ENCODE assay signal across 12 cellular contexts in genomic region chr1:67342002-67342890, GRCh38. TPM values are rescaled to one million over a fixed set of nuclear protein-coding genes. Genes with fewer than 3 reads are reported as not detected.
DNase-seq lines count a peak whose midpoint lies in the region; ATAC-seq, FAIRE-seq and TF ChIP-seq lines count a peak whose summit lies in the region.
"Had no signal": no experiment of that assay in that cellular context is flagged by ENCODE, and none has a peak within 500 bp of the region (broad histone marks: within the 10 kb centered on the region; RNA-seq: fewer than 3 reads in every experiment).

No MANE protein-coding gene starts in this region.

- H4K20me1 ChIP-seq in OCI-LY7 (ENCODE audit: insufficient read depth, low read length) = no peaks in the 10 kb centered on the region

- H3K27ac Mint-ChIP-seq in T-helper 2 cell treated with Interferon-gamma antibody and Interleukin-4, amounts not matched to agents 5 μg/mL and 100 μg/mL, for 36 hours = peak overlapping the region; percentile 87
- H3K27ac Mint-ChIP-seq in immature natural killer cell = peak overlapping the region; percentile 85 to 97 (median 89)

- peak; percentile 57 for DNase-seq in T-helper 2 cell treated with Interferon-gamma antibody and Interleukin-4, amounts not matched to agents 5 μg/mL and 100 μg/mL, for 36 hours (ENCODE audit: low spot score)
- DNase-seq in immature natural killer cell = peak; percentile 65 to 68 (median 66)
- DNase-seq in RCC 7860 (ENCODE audit: low spot score) = no peak
- DNase-seq in NCI-H187 treated with DMSO at 0.1 percent for 48 hours (lab: John Stamatoyannopoulos, UW) = no peak
- no peak for DNase-seq in activated effector memory CD4-positive, alpha-beta T cell treated with Interleukin-2 at 50 U/mL for 16 hours
- DNase-seq in OCI-LY7 (ENCODE audit: low spot score) = no peak
- DNase-seq: erythroblast, kidney glomerular epithelial cell had no signal

- H2AFZ ChIP-seq in OCI-LY7 (ENCODE audit: low read length) = no peak overlapping the region
- H2AFZ ChIP-seq: parathyroid adenoma had no signal

- no peak overlapping the region for H3K4me3 ChIP-seq in OCI-LY7 (ENCODE audit: low read depth, low read length, poor library complexity, severe bottlenecking)
- H3K4me3 ChIP-seq: SK-N-MC had no signal

- H3K9me2 ChIP-seq in OCI-LY7 (ENCODE audit: insufficient read depth, low read length) = no peaks in the 10 kb centered on the region

- ATAC-seq in GM18498 (IDR thresholded peaks at IDR 0.05; ENCODE audit: unreplicated experiment) (peak; percentile 45), GM21619 (IDR thresholded peaks at IDR 0.05; ENCODE audit: unreplicated experiment) (peak; percentile 25)

- H3K36me3 Mint-ChIP-seq in T-helper 2 cell treated with Interferon-gamma antibody and Interleukin-4, amounts not matched to agents 5 μg/mL and 100 μg/mL, for 36 hours (ENCODE audit: low read depth) = peaks cover 35% of the 10 kb centered on the region
- peaks cover 0 to 14% (median 10%) of the 10 kb centered on the region in 3 donors for H3K36me3 Mint-ChIP-seq in immature natural killer cell

- FAIRE-seq in RCC 7860 (lab: Jason Lieb, UNC) = no peak

- peaks cover 52% of the 10 kb centered on the region for H3K4me1 Mint-ChIP-seq in T-helper 2 cell treated with Interferon-gamma antibody and Interleukin-4, amounts not matched to agents 5 μg/mL and 100 μg/mL, for 36 hours (ENCODE audit: low read depth)
- H3K4me1 Mint-ChIP-seq in immature natural killer cell = peaks cover 58 to 68% of the 10 kb centered on the region in 2 donors

- peaks cover 9% of the 10 kb centered on the region for H3K4me1 ChIP-seq in OCI-LY7 (ENCODE audit: insufficient read depth, low read length, poor library complexity, severe bottlenecking)

- no TSS peak for BruUV-seq in OCI-LY7 (replicated peaks; lab: Mats Ljungman, UMichigan)

- POLR2A ChIA-PET in OCI-LY7 (lab: Charles Lee) = interaction anchor here (0.7 kb wide), 1 partner anchor 587 kb away, joined by 3 read pairs; no protein-coding TSS in a partner anchor

- H3K9me3 ChIP-seq in OCI-LY7 (ENCODE audit: low read length) = no peaks in the 10 kb centered on the region

- no peaks in the 10 kb centered on the region for H3K36me3 ChIP-seq in OCI-LY7 (ENCODE audit: insufficient read depth, low read length)

- CTCF ChIA-PET in OCI-LY7 (lab: Charles Lee; ENCODE audit: unreplicated experiment) = no interaction called here

- H3K4me3 Mint-ChIP-seq in T-helper 2 cell treated with Interferon-gamma antibody and Interleukin-4, amounts not matched to agents 5 μg/mL and 100 μg/mL, for 36 hours = peak overlapping the region; percentile 33
- peak overlapping the region; percentile 35 to 72 (median 44) for H3K4me3 Mint-ChIP-seq in immature natural killer cell

- intact Hi-C loops in OCI-LY7 (cut with micrococcal nuclease; ENCODE audit: unreplicated experiment) = loop anchor here (10.0 kb wide), 1 partner anchor 107 kb away; no protein-coding TSS in a partner anchor

- H3K27me3 Mint-ChIP-seq in T-helper 2 cell treated with Interferon-gamma antibody and Interleukin-4, amounts not matched to agents 5 μg/mL and 100 μg/mL, for 36 hours (ENCODE audit: low read depth) = no peaks in the 10 kb centered on the region
- peaks cover 7 to 18% (median 11%) of the 10 kb centered on the region in 3 donors for H3K27me3 Mint-ChIP-seq in immature natural killer cell (ENCODE audit: low read depth in 3 of 3)

- H3K27ac ChIP-seq in OCI-LY7 (ENCODE audit: low read depth, low read length, poor library complexity, severe bottlenecking) = no peak overlapping the region
- H3K27ac ChIP-seq: parathyroid adenoma, SK-N-MC had no signal

- no peak for TF ChIP-seq CTCF in OCI-LY7 (conservative IDR thresholded peaks at IDR 0.05; ENCODE audit: low read length)

- no peaks in the 10 kb centered on the region for H3K79me2 ChIP-seq in OCI-LY7 (ENCODE audit: insufficient read depth, low read depth, low read length)
- H3K79me2 ChIP-seq: parathyroid adenoma had no signal

- H3K4me2 ChIP-seq in OCI-LY7 (ENCODE audit: low read length) = no peak overlapping the region

- no peaks in the 10 kb centered on the region for H3K9me3 Mint-ChIP-seq in T-helper 2 cell treated with Interferon-gamma antibody and Interleukin-4, amounts not matched to agents 5 μg/mL and 100 μg/mL, for 36 hours
- no peaks in the 10 kb centered on the region for H3K9me3 Mint-ChIP-seq in immature natural killer cell

RNA-seq across cellular contexts. Expression of gene IL12RB2, which starts 34.6 kb away (rescaled TPM):
- polyA plus RNA-seq in immature natural killer cell = 10 to 100 TPM; 33.3 to 68.1 (median 40.5) TPM
- not detected in 2 replicates for total RNA-seq in OCI-LY7 (2014; rRNA removed; shearing (Covaris generic))
- not detected in 2 replicates for total RNA-seq in OCI-LY7 (2022)

Comparison
In these comparisons a context has a peak if more than half of its experiments do, and no peak if none do; other contexts are left out.
1. DNase-seq: peak in T-helper 2 cell treated with Interferon-gamma antibody and Interleukin-4, amounts not matched to agents 5 μg/mL and 100 μg/mL, for 36 hours (single experiment) and immature natural killer cell (3 of 3); none in RCC 7860 (single experiment), NCI-H187 treated with DMSO at 0.1 percent for 48 hours (single experiment), activated effector memory CD4-positive, alpha-beta T cell treated with Interleukin-2 at 50 U/mL for 16 hours (single experiment) and OCI-LY7 (single experiment).